In genomic region chr13:75621147-75621546, GRCh38 we compare ENCODE assay signal across 14 cellular contexts. TPM values are rescaled to one million over a fixed set of nuclear protein-coding genes. Genes with fewer than 3 reads are reported as not detected.
DNase-seq lines count a peak whose midpoint lies in the region; ATAC-seq and TF ChIP-seq lines count a peak whose summit lies in the region.
"Had no signal": no experiment of that assay in that cellular context is flagged by ENCODE, and none has a peak within 500 bp of the region (broad histone marks: within the 10 kb centered on the region; RNA-seq: fewer than 3 reads in every experiment).

No MANE protein-coding gene starts in this region.

- H3K4me2 ChIP-seq in OCI-LY7 (ENCODE audit: low read length): no peak overlapping the region

- no peak overlapping the region for H2AFZ ChIP-seq in OCI-LY7 (ENCODE audit: low read length)

- BruUV-seq in OCI-LY7 (replicated peaks; lab: Mats Ljungman, UMichigan): no TSS peak

- H3K36me3 ChIP-seq in thoracic aorta (no peaks in the 10 kb centered on the region), OCI-LY7 (ENCODE audit: insufficient read depth, low read length) (peaks cover 3% of the 10 kb centered on the region; the same call in 1 of the 2 replicates)
- H3K36me3 ChIP-seq: cardiac muscle cell, prostate gland had no signal

- CTCF ChIA-PET in OCI-LY7 (lab: Charles Lee; ENCODE audit: unreplicated experiment): no interaction called here

- POLR2A ChIA-PET in OCI-LY7 (lab: Charles Lee): interaction anchor here (0.6 to 1.4 kb wide), 3 partner anchors 12 to 51 kb away, joined by 4 read pairs; partner anchors contain the start of gene LMO7

- H3K79me2 ChIP-seq in OCI-LY7 (ENCODE audit: insufficient read depth, low read depth, low read length): no peaks in the 10 kb centered on the region

- H3K4me3 ChIP-seq in fibroblast of pulmonary artery (replicated peaks; ENCODE audit: low read depth, low read length) (no peak overlapping the region), thoracic aorta (peak overlapping the region; percentile 43), OCI-LY7 (ENCODE audit: low read depth, low read length, poor library complexity, severe bottlenecking) (no peak overlapping the region)
- H3K4me3 ChIP-seq: cardiac muscle cell, heart left ventricle, prostate gland had no signal

- no peaks in the 10 kb centered on the region for H3K27me3 ChIP-seq in thoracic aorta (replicated peaks; ENCODE audit: insufficient read depth)
- H3K27me3 ChIP-seq: cardiac muscle cell, heart left ventricle had no signal

- H3K4me1 ChIP-seq in thoracic aorta (ENCODE audit: control insufficient read depth in 1 of 2, low read depth in 2 of 2) (peaks cover 6 to 25% of the 10 kb centered on the region in 2 donors), OCI-LY7 (ENCODE audit: insufficient read depth, low read length, poor library complexity, severe bottlenecking) (no peaks in the 10 kb centered on the region)
- H3K4me1 ChIP-seq: heart left ventricle, prostate gland had no signal

- H4K20me1 ChIP-seq in OCI-LY7 (ENCODE audit: insufficient read depth, low read length): no peaks in the 10 kb centered on the region

- H3K9me3 ChIP-seq in thoracic aorta (no peaks in the 10 kb centered on the region), OCI-LY7 (ENCODE audit: low read length) (no peaks in the 10 kb centered on the region)
- H3K9me3 ChIP-seq: heart left ventricle, prostate gland had no signal

- intact Hi-C loops in OCI-LY7 (cut with micrococcal nuclease; ENCODE audit: unreplicated experiment): no loop called here

- ATAC-seq in SK-N-SH treated with all-trans-retinoic acid at 6 μM for 48 hours (peak; percentile 95), thoracic aorta (ENCODE audit: insufficient number of reproducible peaks, low FRiP score, low read depth) (no peak)
- ATAC-seq: heart left ventricle had no signal

- no peaks in the 10 kb centered on the region for H3K9me2 ChIP-seq in OCI-LY7 (ENCODE audit: insufficient read depth, low read length)

- TF ChIP-seq CTCF in fibroblast of pulmonary artery (IDR thresholded peaks at IDR 0.05; ENCODE audit: low read length, missing control alignments) (no peak), thoracic aorta (IDR thresholded peaks at IDR 0.05) (no peak), OCI-LY7 (conservative IDR thresholded peaks at IDR 0.05; ENCODE audit: low read length) (no peak)

- DNase-seq in GM04503 (ENCODE audit: low read depth): peak; percentile 81
- DNase-seq in fibroblast of pulmonary artery (ENCODE audit: low read depth): peak; percentile 62
- no peak for DNase-seq in thoracic aorta (ENCODE audit: low spot score)
- DNase-seq in NCI-H1436 treated with DMSO at 0.1 percent for 48 hours (lab: John Stamatoyannopoulos, UW): no peak
- no peak for DNase-seq in OCI-LY7 (ENCODE audit: low spot score)
- no peak for DNase-seq in central memory CD4-positive, alpha-beta T cell
- DNase-seq: activated B cell treated with CpG ODN at 0.5 μM for 24 hours, activated gamma-delta T cell treated with Interleukin-2 at 50 U/mL for 16 hours, GF-D8, heart left ventricle, NCI-H1092 had no signal

- H3K27ac ChIP-seq in thoracic aorta (peak overlapping the region in 1 of 2 donors; percentile 3), OCI-LY7 (ENCODE audit: low read depth, low read length, poor library complexity, severe bottlenecking) (no peak overlapping the region)
- H3K27ac ChIP-seq: cardiac muscle cell, heart left ventricle, prostate gland had no signal

TF ChIP-seq in SK-N-SH treated with all-trans-retinoic acid at 6 μM for 48 hours, 23 proteins besides CTCF, POLR2A, EP300 and RAD21 (continues in another document):
- TF ChIP-seq SNAI2 (CRISPR knock-in tag; IDR thresholded peaks at IDR 0.05) (no peak), BACH2 (CRISPR knock-in tag; IDR thresholded peaks at IDR 0.05; ENCODE audit: borderline replicate concordance) (no peak), PPARA (CRISPR knock-in tag; IDR thresholded peaks at IDR 0.05; ENCODE audit: borderline replicate concordance) (no peak), PATZ1 (CRISPR knock-in tag; IDR thresholded peaks at IDR 0.05; ENCODE audit: borderline replicate concordance) (peak; percentile 21; the same call in 1 of the 2 replicates), CSRNP3 (CRISPR knock-in tag; IDR thresholded peaks at IDR 0.05) (no peak), ZNF565 (CRISPR knock-in tag; conservative IDR thresholded peaks at IDR 0.05; ENCODE audit: low read depth) (no peak), POU6F1 (CRISPR knock-in tag; IDR thresholded peaks at IDR 0.05; ENCODE audit: borderline replicate concordance, low read depth) (no peak), ESRRG (CRISPR knock-in tag; IDR thresholded peaks at IDR 0.05) (peak; percentile 13; the same call in 1 of the 2 replicates), ZFP30 (CRISPR knock-in tag; IDR thresholded peaks at IDR 0.05) (no peak), CSDC2 (CRISPR knock-in tag; IDR thresholded peaks at IDR 0.05) (no peak), TOX (CRISPR knock-in tag; IDR thresholded peaks at IDR 0.05; ENCODE audit: borderline replicate concordance) (no peak), GLIS3 (CRISPR knock-in tag; IDR thresholded peaks at IDR 0.05) (no peak), CREB5 (CRISPR knock-in tag; IDR thresholded peaks at IDR 0.05; ENCODE audit: low read depth) (peak; percentile 77; the same call in 1 of the 2 replicates), OSR1 (CRISPR knock-in tag; IDR thresholded peaks at IDR 0.05) (no peak)

RNA-seq across cellular contexts. Expression of gene LMO7, which starts 15.0 kb away (rescaled TPM):
- total RNA-seq in thoracic aorta (10 to 100 TPM; 76.3 to 89.9 TPM), OCI-LY7 (2022) (25.4 and 33.6 TPM in 2 replicates)
- 21.4 and 33.6 TPM in 2 replicates for total RNA-seq in OCI-LY7 (2014; rRNA removed; shearing (Covaris generic))

Comparison
In these comparisons a context has a peak if more than half of its experiments do, and no peak if none do; other contexts are left out.
1. DNase-seq: peak in GM04503 (single experiment) and fibroblast of pulmonary artery (single experiment); none in thoracic aorta (single experiment), NCI-H1436 treated with DMSO at 0.1 percent for 48 hours (single experiment), OCI-LY7 (single experiment) and central memory CD4-positive, alpha-beta T cell (single experiment).